8 cellular contexts compared by ENCODE assay signal in the genomic region with DNA sequence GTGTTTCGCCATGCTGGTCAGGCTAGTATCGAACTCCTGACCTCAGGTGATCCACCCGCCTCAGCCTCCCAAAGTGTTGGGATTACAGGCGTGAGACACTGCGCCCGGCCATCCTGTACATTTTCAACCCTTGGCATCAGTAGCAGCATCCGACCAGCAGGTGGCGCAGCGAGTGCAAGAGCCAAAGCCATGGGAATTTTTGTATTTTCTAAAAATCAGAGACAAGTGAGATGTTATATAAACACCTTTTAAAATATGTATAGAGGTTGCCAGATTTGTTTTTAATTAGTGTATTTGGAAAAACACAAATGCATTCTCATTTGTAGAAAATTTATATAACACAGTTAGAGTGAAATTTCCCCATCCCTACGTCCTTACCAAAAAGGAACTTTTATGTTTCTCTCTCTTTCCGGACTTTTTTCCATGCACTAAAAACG. TPM values are rescaled to one million over a fixed set of nuclear protein-coding genes. Genes with fewer than 3 reads are reported as not detected.
DNase-seq lines count a peak whose midpoint lies in the region; ATAC-seq and TF ChIP-seq lines count a peak whose summit lies in the region.

No MANE protein-coding gene starts in this region.

- DNase-seq in DMS 273 (lab: John Stamatoyannopoulos, UW; ENCODE audit: unreplicated experiment) (peak; percentile 86), NOMO-1 treated with dmso at 0.1 percent for 144 hours (lab: John Stamatoyannopoulos, UW; ENCODE audit: unreplicated experiment) (peak; percentile 58), epithelial cell of esophagus (ENCODE audit: low read depth) (peak; percentile 69), naive B cell (peak; percentile 65), GM19240 (ENCODE audit: insufficient read length, low spot score) (no peak)
- peak; percentile 20 for DNase-seq in activated CD8-positive, alpha-beta memory T cell treated with anti-CD3 and anti-CD28 coated beads, Interleukin-2, amount 50 U/mL, for 1 hour (ENCODE audit: extremely low read depth)
- peak; percentile 28 to 55 for DNase-seq in stimulated activated CD8-positive, alpha-beta memory T cell treated with anti-CD3 and anti-CD28 coated beads, Interleukin-7, amount 100 ng/mL, for 4 hours (ENCODE audit: low read depth in 2 of 2)

- no peaks in the 10 kb centered on the region for H3K9me3 Mint-ChIP-seq in naive B cell

- H3K4me3 ChIP-seq in epithelial cell of esophagus (ENCODE audit: low read length), result no peak overlapping the region

- peak; percentile 35 for ATAC-seq in HG02938 (IDR thresholded peaks at IDR 0.05; ENCODE audit: unreplicated experiment)
- ATAC-seq in naive B cell (ENCODE audit: low read depth in 2 of 2), result peak; percentile 46 to 72

- peaks cover 7 to 18% (median 15%) of the 10 kb centered on the region in 3 donors for H3K4me1 Mint-ChIP-seq in naive B cell

- H3K4me3 Mint-ChIP-seq in naive B cell, result no peak overlapping the region

- H3K27ac Mint-ChIP-seq in naive B cell, result no peak overlapping the region

- TF ChIP-seq CTCF in epithelial cell of esophagus (IDR thresholded peaks at IDR 0.05; ENCODE audit: insufficient read depth, low read depth, low read length, missing control alignments), result peak; percentile 93

- H3K36me3 Mint-ChIP-seq in naive B cell, result no peaks in the 10 kb centered on the region

- H3K27me3 Mint-ChIP-seq in naive B cell, result peaks cover 0 to 10% (median 7%) of the 10 kb centered on the region in 3 donors

RNA-seq across cellular contexts. Expression of a gene that starts 36.8 kb away (rescaled TPM):
- polyA plus RNA-seq in naive B cell (ENCODE audit: low read depth in 6 of 6), result not detected

RNA-seq across cellular contexts. Expression of a gene that starts 52.4 kb away (rescaled TPM):
- polyA plus RNA-seq in naive B cell (ENCODE audit: low read depth in 6 of 6), result 10 to 100 TPM; 20.8 to 35.3 (median 30.3) TPM
